ENCODE assay signal across 23 cellular contexts in the genomic region with DNA sequence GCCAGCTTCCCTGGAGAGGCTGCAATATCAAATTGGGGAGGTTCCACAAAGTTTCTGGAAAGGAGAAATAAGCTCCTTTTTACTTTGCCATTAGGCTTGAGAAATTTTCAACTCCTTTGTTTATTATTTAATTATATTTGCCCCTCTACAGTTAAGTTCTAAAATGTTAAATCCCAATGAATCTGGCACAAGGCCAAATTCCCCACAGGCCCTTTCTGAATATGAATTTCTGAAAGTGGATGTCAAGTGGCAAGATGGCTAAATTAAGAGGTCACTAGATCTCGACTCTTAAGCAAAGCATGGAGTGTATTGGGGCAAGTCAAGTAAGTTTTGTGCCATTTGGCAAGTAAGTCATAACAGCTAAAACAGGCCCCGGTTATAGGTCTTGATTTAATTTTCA.
"Had no signal": no experiment of that assay in that cellular context is flagged by ENCODE, and none has a peak within 500 bp of the region (broad histone marks: within the 10 kb centered on the region; RNA-seq: fewer than 3 reads in every experiment).

No MANE protein-coding gene starts in this region.

- H3K36me3 ChIP-seq: esophagus squamous epithelium, left lung, lower lobe of right lung, prostate gland, sigmoid colon, upper lobe of right lung, vagina had no signal

- H2AFZ ChIP-seq: parathyroid adenoma had no signal

- FAIRE-seq: keratinocyte had no signal

- H3K9ac ChIP-seq: parathyroid adenoma had no signal

- H3K27me3 ChIP-seq: esophagus squamous epithelium, foreskin keratinocyte, left lung, sigmoid colon, testis, tibial nerve, upper lobe of right lung, vagina had no signal

- H3K4me3 ChIP-seq: esophagus squamous epithelium, left lung, lower lobe of right lung, prostate gland, sigmoid colon, skin epidermis, testis, tibial nerve, upper lobe of right lung, vagina had no signal

- H3K27me3 Mint-ChIP-seq: memory B cell; stimulated activated naive B cell treated with anti-CD40 and anti-IgM and Interleukin-4, amounts not matched to agents 10 μg/mL and 1 μg/mL and 100 μg/mL, for 72 hours; stimulated activated naive CD8-positive, alpha-beta T cell treated with anti-CD3 and anti-CD28 coated beads, Interleukin-15, amount 100 ng/mL, for 72 hours had no signal

- H3K27ac ChIP-seq: esophagus squamous epithelium, foreskin keratinocyte, left lung, lower lobe of right lung, parathyroid adenoma, prostate gland, sigmoid colon, skin epidermis, testis, tibial nerve, upper lobe of right lung, vagina had no signal

- H3K4me1 Mint-ChIP-seq: memory B cell; stimulated activated naive CD8-positive, alpha-beta T cell treated with anti-CD3 and anti-CD28 coated beads, Interleukin-15, amount 100 ng/mL, for 72 hours had no signal

- DNase-seq: dermis blood vessel endothelial cell; esophagus squamous epithelium; foreskin keratinocyte; immature natural killer cell; left lung; lower lobe of right lung; midbrain; occipital lobe; sigmoid colon; stimulated activated CD4-positive, alpha-beta T cell treated with anti-CD3 and anti-CD28 coated beads, Interleukin-2, amount 100 ng/mL, for 24 hours; stimulated activated CD4-positive, alpha-beta T cell treated with anti-CD3 and anti-CD28 coated beads, Interleukin-4, amount 100 ng/mL, for 4 hours; stimulated activated naive B cell treated with anti-CD40 and anti-IgM and Interleukin-4, amounts not matched to agents 10 μg/mL and 1 μg/mL and 100 μg/mL, for 72 hours; stimulated activated naive CD8-positive, alpha-beta T cell treated with anti-CD3 and anti-CD28 coated beads, Interleukin-15, amount 100 ng/mL, for 72 hours; testis; upper lobe of right lung had no signal

- H3K4me1 ChIP-seq: esophagus squamous epithelium, foreskin keratinocyte, left lung, parathyroid adenoma, prostate gland, sigmoid colon, testis, tibial nerve, vagina had no signal

- H3K27ac Mint-ChIP-seq: immature natural killer cell; memory B cell; stimulated activated naive B cell treated with anti-CD40 and anti-IgM and Interleukin-4, amounts not matched to agents 10 μg/mL and 1 μg/mL and 100 μg/mL, for 72 hours; stimulated activated naive CD8-positive, alpha-beta T cell treated with anti-CD3 and anti-CD28 coated beads, Interleukin-15, amount 100 ng/mL, for 72 hours had no signal

- H3K9me3 ChIP-seq: esophagus squamous epithelium, lower lobe of right lung, prostate gland, sigmoid colon, testis, tibial nerve, upper lobe of right lung, vagina had no signal

- H3K4me3 Mint-ChIP-seq: immature natural killer cell; memory B cell; nephron; stimulated activated naive B cell treated with anti-CD40 and anti-IgM and Interleukin-4, amounts not matched to agents 10 μg/mL and 1 μg/mL and 100 μg/mL, for 72 hours; stimulated activated naive CD8-positive, alpha-beta T cell treated with anti-CD3 and anti-CD28 coated beads, Interleukin-15, amount 100 ng/mL, for 72 hours had no signal

- ATAC-seq: foreskin keratinocyte; left lung; lower lobe of right lung; stimulated activated naive B cell treated with anti-CD40 and anti-IgM and Interleukin-4, amounts not matched to agents 10 μg/mL and 1 μg/mL and 100 μg/mL, for 72 hours; stimulated activated naive CD8-positive, alpha-beta T cell treated with anti-CD3 and anti-CD28 coated beads, Interleukin-15, amount 100 ng/mL, for 72 hours; upper lobe of right lung had no signal

- H3K79me2 ChIP-seq: parathyroid adenoma had no signal
